ENCODE assay signal across 27 cellular contexts in the genomic region with DNA sequence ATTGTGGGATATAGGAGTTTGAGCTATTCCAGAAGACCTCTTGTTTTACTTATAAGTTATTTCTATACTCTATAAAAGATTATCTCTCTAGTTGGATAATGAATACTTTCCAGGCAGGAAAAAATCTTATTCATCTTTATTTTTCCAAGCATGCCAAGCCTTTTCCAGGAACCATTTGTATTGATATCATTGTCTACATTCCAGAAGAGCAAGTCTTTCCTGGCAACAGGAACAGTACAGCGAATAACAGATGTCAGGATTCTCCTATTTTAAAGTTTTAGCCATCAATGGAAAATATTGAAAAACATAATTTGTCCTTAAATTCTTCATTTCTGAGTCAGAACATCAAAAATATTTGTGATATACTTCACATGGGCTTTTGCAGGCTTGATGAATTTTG. TPM values are rescaled to one million over a fixed set of nuclear protein-coding genes. Genes with fewer than 3 reads are reported as not detected.
"Had no signal": no experiment of that assay in that cellular context is flagged by ENCODE, and none has a peak within 500 bp of the region (broad histone marks: within the 10 kb centered on the region; RNA-seq: fewer than 3 reads in every experiment).

No MANE protein-coding gene starts in this region.

- H3K4me1 ChIP-seq: Peyer's patch, SJCRH30 had no signal

- H3K36me3 ChIP-seq: MG63, Peyer's patch, SJCRH30 had no signal

- ATAC-seq: HepG2, PC-3, Right ventricle myocardium inferior had no signal

- DNase-seq: IMR-90, Karpas-422, KG1, MG63, NCI-H1092, NCI-H1105 treated with DMSO at 0.1 percent for 48 hours, NCI-H1417 treated with DMSO at 0.1 percent for 48 hours, NCI-H146, NCI-H1694 treated with DMSO at 0.1 percent for 48 hours, NCI-H1930, NCI-H2081, NCI-H2107, NCI-H2227 treated with DMSO at 0.1 percent for 48 hours, NCI-H524, NCI-H526 treated with DMSO at 0.1 percent for 48 hours, NCI-H748 treated with DMSO at 0.1 percent for 48 hours, PC-3, Peyer's patch, SHP77 treated with DMSO at 0.1 percent for 48 hours, SJCRH30, SW 1271 had no signal

- H3K27ac ChIP-seq: Peyer's patch, SJCRH30 had no signal

- H3K4me3 ChIP-seq: MG63, Peyer's patch, SJCRH30 had no signal

- H3K27me3 ChIP-seq: MG63, Peyer's patch, SJCRH30 had no signal

- FAIRE-seq: HepG2 had no signal

- H3K9me3 ChIP-seq: MG63, Peyer's patch, SJCRH30 had no signal

RNA-seq across cellular contexts. Expression of a gene that starts 5.2 kb away (rescaled TPM):
- total RNA-seq: HepG2, HT1080, IMR-90, NCI-H460, OCI-LY7, PC-3, Right ventricle myocardium inferior, RPMI7951, SJCRH30 had no signal
- polyA plus RNA-seq: HepG2, IMR-90 had no signal

RNA-seq across cellular contexts. Expression of a gene that starts 30.8 kb away (rescaled TPM):
- total RNA-seq: HepG2, HT1080, IMR-90, NCI-H460, OCI-LY7, PC-3, Right ventricle myocardium inferior, RPMI7951, SJCRH30 had no signal
- polyA plus RNA-seq: HepG2, IMR-90 had no signal
